Comparison of ENCODE assay signal across 11 cellular contexts in genomic region chr3:52058111-52058510, GRCh38. TPM values are rescaled to one million over a fixed set of nuclear protein-coding genes. Genes with fewer than 3 reads are reported as not detected.
DNase-seq lines count a peak whose midpoint lies in the region; ATAC-seq and TF ChIP-seq lines count a peak whose summit lies in the region.
"Had no signal": no experiment of that assay in that cellular context is flagged by ENCODE, and none has a peak within 500 bp of the region (broad histone marks: within the 10 kb centered on the region; RNA-seq: fewer than 3 reads in every experiment).

No MANE protein-coding gene starts in this region.

- H3K27ac Mint-ChIP-seq in GM23338 (no peak overlapping the region), mesothelial cell of epicardium (peak overlapping the region; percentile 50)
- no peak overlapping the region for H3K27ac Mint-ChIP-seq in activated T-helper 2 cell treated with anti-CD3 and anti-CD28 coated beads, Interferon-gamma antibody, Interleukin-2, Interleukin-4, amounts not matched to agents 10 μg/mL and 5 μg/mL and 100 μg/mL, durations not matched to agents 14 hours and 24 hours and 36 hours

- no peaks in the 10 kb centered on the region for H4K20me1 ChIP-seq in GM23338 (replicated peaks; ENCODE audit: insufficient read depth)

- H3K27me3 Mint-ChIP-seq in GM23338 (ENCODE audit: insufficient read depth, low read depth, poor library complexity) (peaks cover 11% of the 10 kb centered on the region), mesothelial cell of epicardium (ENCODE audit: low read depth) (no peaks in the 10 kb centered on the region)
- H3K27me3 Mint-ChIP-seq in activated T-helper 2 cell treated with anti-CD3 and anti-CD28 coated beads, Interferon-gamma antibody, Interleukin-2, Interleukin-4, amounts not matched to agents 10 μg/mL and 5 μg/mL and 100 μg/mL, durations not matched to agents 14 hours and 24 hours and 36 hours (ENCODE audit: low read depth): no peaks in the 10 kb centered on the region

- in situ Hi-C loops in HAP-1 (cut with MboI; ENCODE audit: low sequenced_read_pairs): no loop called here

- H3K79me2 ChIP-seq in GM23338 (replicated peaks; ENCODE audit: insufficient read depth): peaks cover 3% of the 10 kb centered on the region; the same call in 1 of the 2 replicates

- no peak for ATAC-seq in GM23338

- H3K4me3 ChIP-seq in BE2C (ENCODE audit: low read depth, low read length): no peak overlapping the region
- peak overlapping the region; percentile 53; the same call in 1 of the 2 replicates for H3K4me3 ChIP-seq in GM23338
- no peak overlapping the region for H3K4me3 ChIP-seq in WERI-Rb-1 (ENCODE audit: low read depth, low read length)
- H3K4me3 ChIP-seq in HAP-1: no peak overlapping the region

- H3K9me3 ChIP-seq in BE2C (no peaks in the 10 kb centered on the region), WERI-Rb-1 (ENCODE audit: severe bottlenecking) (no peaks in the 10 kb centered on the region), HAP-1 (no peaks in the 10 kb centered on the region)
- H3K9me3 ChIP-seq: Caco-2, spleen had no signal

- H3K36me3 Mint-ChIP-seq in GM23338 (ENCODE audit: low read depth) (peaks cover 8% of the 10 kb centered on the region), mesothelial cell of epicardium (peaks cover 4% of the 10 kb centered on the region)
- peaks cover 15% of the 10 kb centered on the region for H3K36me3 Mint-ChIP-seq in activated T-helper 2 cell treated with anti-CD3 and anti-CD28 coated beads, Interferon-gamma antibody, Interleukin-2, Interleukin-4, amounts not matched to agents 10 μg/mL and 5 μg/mL and 100 μg/mL, durations not matched to agents 14 hours and 24 hours and 36 hours (ENCODE audit: low read depth)

- H3K27ac ChIP-seq in GM23338 (ENCODE audit: low read depth): no peak overlapping the region
- peak overlapping the region; percentile 77 for H3K27ac ChIP-seq in WERI-Rb-1

- peak overlapping the region; percentile 82 for H3K4me2 ChIP-seq in GM23338

- peak; percentile 28 for DNase-seq in BE2C
- DNase-seq in GM23338 (ENCODE audit: low spot score): no peak
- DNase-seq in WERI-Rb-1: no peak
- DNase-seq in mesothelial cell of epicardium (ENCODE audit: low spot score in 2 of 2, unreplicated experiment in 2 of 2): no peak
- no peak for DNase-seq in stimulated activated CD4-positive, alpha-beta T cell treated with anti-CD3 and anti-CD28 coated beads, Interleukin-1b, Interleukin-23, amount 100 ng/mL, for 48 hours
- DNase-seq in NOMO-1 (lab: John Stamatoyannopoulos, UW; ENCODE audit: unreplicated experiment in 2 of 2): no peak
- DNase-seq in HAP-1 (ENCODE audit: low spot score in 2 of 2): no peak
- DNase-seq in activated T-helper 2 cell treated with anti-CD3 and anti-CD28 coated beads, Interferon-gamma antibody, Interleukin-2, Interleukin-4, amounts not matched to agents 10 μg/mL and 5 μg/mL and 100 μg/mL, durations not matched to agents 14 hours and 24 hours and 36 hours (ENCODE audit: low spot score): no peak
- DNase-seq: Caco-2, NCI-H2081 had no signal

- intact Hi-C loops in activated T-helper 2 cell treated with anti-CD3 and anti-CD28 coated beads, Interferon-gamma antibody, Interleukin-2, Interleukin-4, amounts not matched to agents 10 μg/mL and 5 μg/mL and 100 μg/mL, durations not matched to agents 14 hours and 24 hours and 36 hours (cut with micrococcal nuclease): loop anchor here (10.0 kb wide), 3 partner anchors 217 to 627 kb away; partner anchors contain the start of genes GNL3, NT5DC2, PBRM1 and UQCC5

- no peak for TF ChIP-seq CTCF in BE2C (IDR thresholded peaks at IDR 0.05; ENCODE audit: low read depth, low read length)
- TF ChIP-seq CTCF in GM23338 (conservative IDR thresholded peaks at IDR 0.05; ENCODE audit: low read depth in 2 of 2): no peak
- no peak for TF ChIP-seq CTCF in WERI-Rb-1 (IDR thresholded peaks at IDR 0.05; ENCODE audit: low read depth, low read length)
- no peak for TF ChIP-seq CTCF in mesothelial cell of epicardium (IDR thresholded peaks at IDR 0.05; ENCODE audit: unreplicated experiment)

- H3K9me3 Mint-ChIP-seq in GM23338 (no peaks in the 10 kb centered on the region), mesothelial cell of epicardium (no peaks in the 10 kb centered on the region)
- H3K9me3 Mint-ChIP-seq in activated T-helper 2 cell treated with anti-CD3 and anti-CD28 coated beads, Interferon-gamma antibody, Interleukin-2, Interleukin-4, amounts not matched to agents 10 μg/mL and 5 μg/mL and 100 μg/mL, durations not matched to agents 14 hours and 24 hours and 36 hours: no peaks in the 10 kb centered on the region

- peaks cover 16% of the 10 kb centered on the region for H3K4me1 Mint-ChIP-seq in GM23338
- H3K4me1 Mint-ChIP-seq in mesothelial cell of epicardium: peaks cover 37% of the 10 kb centered on the region
- peaks cover 21% of the 10 kb centered on the region for H3K4me1 Mint-ChIP-seq in activated T-helper 2 cell treated with anti-CD3 and anti-CD28 coated beads, Interferon-gamma antibody, Interleukin-2, Interleukin-4, amounts not matched to agents 10 μg/mL and 5 μg/mL and 100 μg/mL, durations not matched to agents 14 hours and 24 hours and 36 hours (ENCODE audit: low read depth)

- H3K9me2 ChIP-seq in GM23338 (ENCODE audit: insufficient read depth): no peaks in the 10 kb centered on the region

- H2AFZ ChIP-seq in GM23338: peak overlapping the region; percentile 77; the same call in 1 of the 2 replicates

- H3K4me3 Mint-ChIP-seq in GM23338: peak overlapping the region; percentile 70; the same call in 1 of the 3 replicates
- H3K4me3 Mint-ChIP-seq in mesothelial cell of epicardium: peak overlapping the region; percentile 52
- no peak overlapping the region for H3K4me3 Mint-ChIP-seq in activated T-helper 2 cell treated with anti-CD3 and anti-CD28 coated beads, Interferon-gamma antibody, Interleukin-2, Interleukin-4, amounts not matched to agents 10 μg/mL and 5 μg/mL and 100 μg/mL, durations not matched to agents 14 hours and 24 hours and 36 hours (ENCODE audit: low read depth)

- 0 out of 2 replicates have a peak, but pooled peaks cover 13% of the 10 kb centered on the region for H3F3A ChIP-seq in GM23338 (replicated peaks; ENCODE audit: low read depth)

- H3K36me3 ChIP-seq in BE2C (peaks cover 12% of the 10 kb centered on the region), GM23338 (ENCODE audit: insufficient read depth) (no peaks in the 10 kb centered on the region), WERI-Rb-1 (peaks cover 15% of the 10 kb centered on the region), HAP-1 (replicated peaks) (peaks cover 17% of the 10 kb centered on the region)

- no peaks in the 10 kb centered on the region for H3K27me3 ChIP-seq in BE2C
- peaks cover 14% of the 10 kb centered on the region; the same call in 1 of the 2 replicates for H3K27me3 ChIP-seq in GM23338 (ENCODE audit: insufficient read depth)
- H3K27me3 ChIP-seq in WERI-Rb-1 (ENCODE audit: insufficient read depth, low read depth, severe bottlenecking): no peaks in the 10 kb centered on the region
- no peaks in the 10 kb centered on the region for H3K27me3 ChIP-seq in HAP-1 (ENCODE audit: low read depth)
- H3K27me3 ChIP-seq: spleen had no signal

- H3K4me1 ChIP-seq in BE2C (peaks cover 7% of the 10 kb centered on the region), GM23338 (ENCODE audit: insufficient read depth) (peaks cover 13% of the 10 kb centered on the region), HAP-1 (peaks cover 12% of the 10 kb centered on the region)

TF ChIP-seq in GM23338, 12 proteins besides CTCF, POLR2A, EP300 and RAD21 (continues in another document):
- TF ChIP-seq ZNF114 (CRISPR knock-in tag; IDR thresholded peaks at IDR 0.05) (no peak), CREB1 (CRISPR knock-in tag; IDR thresholded peaks at IDR 0.05; ENCODE audit: low read depth) (no peak)
- TF ChIP-seq, protein P1, sequence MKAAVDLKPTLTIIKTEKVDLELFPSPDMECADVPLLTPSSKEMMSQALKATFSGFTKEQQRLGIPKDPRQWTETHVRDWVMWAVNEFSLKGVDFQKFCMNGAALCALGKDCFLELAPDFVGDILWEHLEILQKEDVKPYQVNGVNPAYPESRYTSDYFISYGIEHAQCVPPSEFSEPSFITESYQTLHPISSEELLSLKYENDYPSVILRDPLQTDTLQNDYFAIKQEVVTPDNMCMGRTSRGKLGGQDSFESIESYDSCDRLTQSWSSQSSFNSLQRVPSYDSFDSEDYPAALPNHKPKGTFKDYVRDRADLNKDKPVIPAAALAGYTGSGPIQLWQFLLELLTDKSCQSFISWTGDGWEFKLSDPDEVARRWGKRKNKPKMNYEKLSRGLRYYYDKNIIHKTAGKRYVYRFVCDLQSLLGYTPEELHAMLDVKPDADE (IDR thresholded peaks at IDR 0.05): no peak

RNA-seq across cellular contexts. Expression of gene DUSP7, which starts 1.7 kb away (rescaled TPM):
- polyA plus RNA-seq in BE2C (2012; ENCODE audit: insufficient read depth, insufficient read length, low read depth): 56.0 TPM
- 14.7 and 15.8 TPM in 2 replicates for total RNA-seq in GM23338 (2014; rRNA removed; shearing (Covaris generic))
- polyA plus RNA-seq in GM23338 (2016; fragmentation: Nextera tagmentation; extraction: Ambion mirVana): 5.6 and 5.9 TPM in 2 replicates
- 32.0 to 34.6 TPM (median 32.2 TPM) in 3 replicates for total RNA-seq in mesothelial cell of epicardium
- total RNA-seq in activated T-helper 2 cell treated with anti-CD3 and anti-CD28 coated beads, Interferon-gamma antibody, Interleukin-2, Interleukin-4, amounts not matched to agents 10 μg/mL and 5 μg/mL and 100 μg/mL, durations not matched to agents 14 hours and 24 hours and 36 hours: 29.0 and 30.3 TPM in 2 replicates
